8 cellular contexts compared by ENCODE assay signal in genomic region chr1:178344513-178345077, GRCh38.
DNase-seq lines count a peak whose midpoint lies in the region; ATAC-seq and TF ChIP-seq lines count a peak whose summit lies in the region.

No MANE protein-coding gene starts in this region.

- TF ChIP-seq CTCF in omental fat pad (IDR thresholded peaks at IDR 0.05), result no peak

- DNase-seq in DMS114 treated with DMSO at 0.1 percent for 48 hours (lab: John Stamatoyannopoulos, UW; ENCODE audit: unreplicated experiment) (peak; percentile 9), RKO (ENCODE audit: low spot score) (peak; percentile 30), fibroblast of peridontal ligament (ENCODE audit: extremely low read depth) (peak; percentile 97), omental fat pad (ENCODE audit: low spot score) (no peak), UCSD-AML1 (lab: John Stamatoyannopoulos, UW; ENCODE audit: unreplicated experiment) (no peak), NCI-H2196 (lab: John Stamatoyannopoulos, UW; ENCODE audit: unreplicated experiment) (no peak)

- ATAC-seq in HG02798 (IDR thresholded peaks at IDR 0.05; ENCODE audit: poor library complexity, unreplicated experiment), result peak; percentile 62
- peak; percentile 89 for ATAC-seq in omental fat pad (ENCODE audit: low FRiP score)
- ATAC-seq in HG03521 (IDR thresholded peaks at IDR 0.05; ENCODE audit: unreplicated experiment), result no peak

Comparison
In these comparisons a context has a peak if more than half of its experiments do, and no peak if none do; other contexts are left out.
1. DNase-seq: peak in DMS114 treated with DMSO at 0.1 percent for 48 hours (single experiment), RKO (single experiment) and fibroblast of peridontal ligament (single experiment); none in omental fat pad (single experiment), UCSD-AML1 (single experiment) and NCI-H2196 (single experiment).